Comparison of ENCODE assay signal across 28 cellular contexts in the genomic region with DNA sequence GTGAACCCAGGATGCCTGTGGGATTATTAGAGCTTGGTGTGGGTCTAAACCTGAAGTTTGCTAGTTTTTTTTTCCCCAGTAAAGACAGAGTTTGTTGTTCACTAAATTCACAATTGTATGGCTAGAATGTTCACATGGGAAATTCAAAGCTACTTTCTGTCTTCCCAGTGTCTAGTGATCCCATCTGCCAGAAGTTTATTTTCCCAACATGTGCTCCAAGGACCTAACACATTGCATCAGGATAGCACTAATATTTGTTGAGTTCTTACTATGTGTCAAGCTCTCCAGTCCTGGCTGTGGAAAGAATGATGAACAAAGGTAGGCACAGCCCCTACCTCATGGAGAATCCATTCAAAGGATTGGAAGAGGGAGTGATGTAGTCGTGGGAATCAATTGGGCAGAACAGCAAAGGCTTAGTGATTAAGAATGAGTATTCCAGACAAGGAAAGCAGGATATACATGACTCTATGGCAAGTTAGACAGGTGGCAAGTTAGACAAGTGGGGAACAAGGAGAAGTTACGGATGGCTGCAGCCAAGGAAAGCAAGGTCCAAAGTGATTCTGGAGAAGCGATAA.
"Had no signal": no experiment of that assay in that cellular context is flagged by ENCODE, and none has a peak within 500 bp of the region (broad histone marks: within the 10 kb centered on the region; RNA-seq: fewer than 3 reads in every experiment).

No MANE protein-coding gene starts in this region.

- H3K27ac Mint-ChIP-seq: activated CD4-positive, alpha-beta memory T cell treated with anti-CD3 and anti-CD28 coated beads, Interleukin-2, amount 10 ng/mL, durations not matched to agents 7 days and 5 days; activated CD4-positive, alpha-beta T cell treated with anti-CD3 and anti-CD28 coated beads, Interleukin-2, amount 10 ng/mL, durations not matched to agents 7 days and 5 days; activated naive CD4-positive, alpha-beta T cell treated with anti-CD3 and anti-CD28 coated beads, Interleukin-2, amount 50 U/mL, for 24 hours; activated naive CD8-positive, alpha-beta T cell treated with anti-CD3 and anti-CD28 coated beads, Interleukin-2, amount 50 U/mL, for 24 hours; activated T-helper 2 cell treated with anti-CD3 and anti-CD28 coated beads, Interferon-gamma antibody, Interleukin-2, Interleukin-4, amounts not matched to agents 10 μg/mL and 5 μg/mL and 100 μg/mL, durations not matched to agents 14 hours and 24 hours and 36 hours; immature natural killer cell; natural killer cell; neural progenitor cell; T-helper 1 cell treated with Interleukin-12 subunit alpha and Interleukin-12 subunit beta and Interleukin-4 antibody, amounts not matched to agents 30 μg/mL and 1 μg/mL, for 36 hours; WTC11 had no signal

- H3K9me3 ChIP-seq: breast epithelium, gastroesophageal sphincter, left lung, lower lobe of right lung, spleen, suprapubic skin, tibial nerve had no signal

- DNase-seq: activated CD4-positive, alpha-beta memory T cell treated with anti-CD3 and anti-CD28 coated beads, Interleukin-2, amount 10 ng/mL, durations not matched to agents 7 days and 5 days; activated CD4-positive, alpha-beta T cell treated with anti-CD3 and anti-CD28 coated beads for 1 hour; activated CD4-positive, alpha-beta T cell treated with anti-CD3 and anti-CD28 coated beads, Interleukin-2, amount 10 ng/mL, durations not matched to agents 7 days and 5 days; activated naive CD8-positive, alpha-beta T cell treated with anti-CD3 and anti-CD28 coated beads, Interleukin-2, amount 50 U/mL, for 24 hours; activated T-cell treated with anti-CD3 and anti-CD28 coated beads, Interleukin-2, amount 50 U/mL, for 4 hours; amygdala; dermis blood vessel endothelial cell; effector CD4-positive, alpha-beta T cell; head of caudate nucleus; hippocampal formation; immature natural killer cell; left lung; lower lobe of right lung; mesendoderm; natural killer cell; occipital lobe; right cardiac atrium; spleen; stimulated activated naive CD4-positive, alpha-beta T cell had no signal

- H3K9me3 Mint-ChIP-seq: activated CD4-positive, alpha-beta memory T cell treated with anti-CD3 and anti-CD28 coated beads, Interleukin-2, amount 10 ng/mL, durations not matched to agents 7 days and 5 days; activated CD4-positive, alpha-beta T cell treated with anti-CD3 and anti-CD28 coated beads, Interleukin-2, amount 10 ng/mL, durations not matched to agents 7 days and 5 days had no signal

- H3K27me3 Mint-ChIP-seq: activated CD4-positive, alpha-beta memory T cell treated with anti-CD3 and anti-CD28 coated beads, Interleukin-2, amount 10 ng/mL, durations not matched to agents 7 days and 5 days; activated CD4-positive, alpha-beta T cell treated with anti-CD3 and anti-CD28 coated beads, Interleukin-2, amount 10 ng/mL, durations not matched to agents 7 days and 5 days; activated naive CD4-positive, alpha-beta T cell treated with anti-CD3 and anti-CD28 coated beads, Interleukin-2, amount 50 U/mL, for 24 hours; activated naive CD8-positive, alpha-beta T cell treated with anti-CD3 and anti-CD28 coated beads, Interleukin-2, amount 50 U/mL, for 24 hours had no signal

- ATAC-seq: activated naive CD8-positive, alpha-beta T cell treated with anti-CD3 and anti-CD28 coated beads, Interleukin-2, amount 50 U/mL, for 24 hours; activated T-cell treated with anti-CD3 and anti-CD28 coated beads, Interleukin-2, amount 50 U/mL, for 4 hours; gastroesophageal sphincter; left lung; lower lobe of right lung; natural killer cell; right cardiac atrium; WTC11 had no signal

- H3K4me3 ChIP-seq: breast epithelium, gastroesophageal sphincter, left lung, lower lobe of right lung, neural progenitor cell, spleen, suprapubic skin, tibial nerve had no signal

- H3K4me3 Mint-ChIP-seq: activated CD4-positive, alpha-beta memory T cell treated with anti-CD3 and anti-CD28 coated beads, Interleukin-2, amount 10 ng/mL, durations not matched to agents 7 days and 5 days; activated CD4-positive, alpha-beta T cell treated with anti-CD3 and anti-CD28 coated beads, Interleukin-2, amount 10 ng/mL, durations not matched to agents 7 days and 5 days; activated naive CD4-positive, alpha-beta T cell treated with anti-CD3 and anti-CD28 coated beads, Interleukin-2, amount 50 U/mL, for 24 hours; activated naive CD8-positive, alpha-beta T cell treated with anti-CD3 and anti-CD28 coated beads, Interleukin-2, amount 50 U/mL, for 24 hours; activated T-cell treated with anti-CD3 and anti-CD28 coated beads, Interleukin-2, amount 50 U/mL, for 4 hours; immature natural killer cell; natural killer cell; neural progenitor cell; T-helper 1 cell treated with Interleukin-12 subunit alpha and Interleukin-12 subunit beta and Interleukin-4 antibody, amounts not matched to agents 30 μg/mL and 1 μg/mL, for 36 hours; WTC11 had no signal

- H3K36me3 Mint-ChIP-seq: activated naive CD4-positive, alpha-beta T cell treated with anti-CD3 and anti-CD28 coated beads, Interleukin-2, amount 50 U/mL, for 24 hours; immature natural killer cell; natural killer cell had no signal

- H3K4me1 Mint-ChIP-seq: activated CD4-positive, alpha-beta memory T cell treated with anti-CD3 and anti-CD28 coated beads, Interleukin-2, amount 10 ng/mL, durations not matched to agents 7 days and 5 days; activated CD4-positive, alpha-beta T cell treated with anti-CD3 and anti-CD28 coated beads, Interleukin-2, amount 10 ng/mL, durations not matched to agents 7 days and 5 days; activated naive CD4-positive, alpha-beta T cell treated with anti-CD3 and anti-CD28 coated beads, Interleukin-2, amount 50 U/mL, for 24 hours; activated naive CD8-positive, alpha-beta T cell treated with anti-CD3 and anti-CD28 coated beads, Interleukin-2, amount 50 U/mL, for 24 hours; immature natural killer cell; natural killer cell had no signal
